ENCODE assay signal across 9 cellular contexts in the genomic region with DNA sequence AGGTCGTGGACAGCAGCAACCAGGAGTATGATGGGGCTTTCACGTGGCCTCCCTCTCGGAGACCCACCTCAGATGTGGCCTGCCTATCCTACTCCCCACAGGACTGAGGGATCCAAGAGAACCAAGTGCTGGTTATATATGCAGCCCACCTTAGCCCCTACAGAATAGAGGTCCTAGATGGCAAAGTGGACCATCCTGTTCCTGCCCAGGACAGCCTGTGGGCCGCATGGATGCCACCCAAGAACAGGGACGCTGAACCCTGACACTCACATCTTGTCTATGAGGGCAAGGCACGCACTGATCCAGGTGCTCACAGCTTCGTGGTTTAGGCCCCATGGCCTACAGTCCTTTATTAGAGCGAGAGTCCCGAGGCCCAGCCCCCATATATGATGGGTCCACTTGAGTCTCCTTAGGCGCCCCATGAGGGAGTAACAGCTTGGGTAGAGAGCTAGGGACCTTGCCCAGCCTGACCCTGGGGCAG. TPM values are rescaled to one million over a fixed set of nuclear protein-coding genes. Genes with fewer than 3 reads are reported as not detected.
DNase-seq lines count a peak whose midpoint lies in the region; ATAC-seq and TF ChIP-seq lines count a peak whose summit lies in the region.
"Had no signal": no experiment of that assay in that cellular context is flagged by ENCODE, and none has a peak within 500 bp of the region (broad histone marks: within the 10 kb centered on the region; RNA-seq: fewer than 3 reads in every experiment).

No MANE protein-coding gene starts in this region.

- H3K4me3 Mint-ChIP-seq in activated T-cell treated with anti-CD3 and anti-CD28 coated beads, Interleukin-2, amount 50 U/mL, for 72 hours = peak overlapping the region; percentile 86 to 87
- peak overlapping the region; percentile 88 for H3K4me3 Mint-ChIP-seq in activated T-helper 2 cell treated with anti-CD3 and anti-CD28 coated beads, Interferon-gamma antibody, Interleukin-2, Interleukin-4, amounts not matched to agents 10 μg/mL and 5 μg/mL and 100 μg/mL, durations not matched to agents 14 hours and 24 hours and 36 hours (ENCODE audit: low read depth)

- in situ Hi-C loops in transverse colon (cut with MboI; ENCODE audit: low pct_ligation_motif_present in 1 of 4, low pct_unique_long_range_greater_than_20kb in 1 of 4, low sequenced_read_pairs in 3 of 4) = no loop called here

- peaks cover 0 to 16% of the 10 kb centered on the region in 2 donors for H3K36me3 ChIP-seq in lung (ENCODE audit: control insufficient read depth in 2 of 2, insufficient read depth in 2 of 2, low read length in 2 of 2)
- H3K36me3 ChIP-seq in transverse colon = peaks cover 0 to 6% (median 0%) of the 10 kb centered on the region in 4 donors

- no peak for TF ChIP-seq CTCF in lung (IDR thresholded peaks at IDR 0.05; ENCODE audit: control extremely low read depth, extremely low read depth)
- no peak for TF ChIP-seq CTCF in transverse colon (IDR thresholded peaks at IDR 0.05)

- no peaks in the 10 kb centered on the region for H3K9me3 ChIP-seq in lung (ENCODE audit: control insufficient read depth in 2 of 2, insufficient read depth in 1 of 2, low read length in 1 of 2)
- H3K9me3 ChIP-seq in transverse colon = no peaks in the 10 kb centered on the region
- H3K9me3 ChIP-seq: colonic mucosa had no signal

- TF ChIP-seq POLR2A in transverse colon (IDR thresholded peaks at IDR 0.05) = no peak
- no peak for TF ChIP-seq POLR2A in erythroblast (IDR thresholded peaks at IDR 0.05; ENCODE audit: low read length)

- H3K27me3 Mint-ChIP-seq in activated T-cell treated with anti-CD3 and anti-CD28 coated beads, Interleukin-2, amount 50 U/mL, for 72 hours (ENCODE audit: low read depth) = no peaks in the 10 kb centered on the region
- no peaks in the 10 kb centered on the region for H3K27me3 Mint-ChIP-seq in activated T-helper 2 cell treated with anti-CD3 and anti-CD28 coated beads, Interferon-gamma antibody, Interleukin-2, Interleukin-4, amounts not matched to agents 10 μg/mL and 5 μg/mL and 100 μg/mL, durations not matched to agents 14 hours and 24 hours and 36 hours (ENCODE audit: low read depth)

- H3K36me3 Mint-ChIP-seq in activated T-cell treated with anti-CD3 and anti-CD28 coated beads, Interleukin-2, amount 50 U/mL, for 72 hours (ENCODE audit: insufficient read depth in 2 of 2) = peaks cover 3 to 5% of the 10 kb centered on the region in 2 donors
- peaks cover 38% of the 10 kb centered on the region for H3K36me3 Mint-ChIP-seq in activated T-helper 2 cell treated with anti-CD3 and anti-CD28 coated beads, Interferon-gamma antibody, Interleukin-2, Interleukin-4, amounts not matched to agents 10 μg/mL and 5 μg/mL and 100 μg/mL, durations not matched to agents 14 hours and 24 hours and 36 hours (ENCODE audit: low read depth)

- H3K27ac Mint-ChIP-seq in activated T-cell treated with anti-CD3 and anti-CD28 coated beads, Interleukin-2, amount 50 U/mL, for 72 hours = peak overlapping the region; percentile 14
- peak overlapping the region; percentile 84 for H3K27ac Mint-ChIP-seq in activated T-helper 2 cell treated with anti-CD3 and anti-CD28 coated beads, Interferon-gamma antibody, Interleukin-2, Interleukin-4, amounts not matched to agents 10 μg/mL and 5 μg/mL and 100 μg/mL, durations not matched to agents 14 hours and 24 hours and 36 hours

- no peak for ATAC-seq in activated T-cell treated with anti-CD3 and anti-CD28 coated beads, Interleukin-2, amount 50 U/mL, for 72 hours (replicated peaks in 1 of 2)
- no peak for ATAC-seq in lung (ENCODE audit: insufficient read depth, low FRiP score)

- H3K27ac ChIP-seq in lung (ENCODE audit: low read depth in 1 of 2, low read length in 1 of 2) = peak overlapping the region; percentile 35 to 78
- H3K27ac ChIP-seq in transverse colon = peak overlapping the region; percentile 48 to 84 (median 80)

- H3K4me1 Mint-ChIP-seq in activated T-cell treated with anti-CD3 and anti-CD28 coated beads, Interleukin-2, amount 50 U/mL, for 72 hours (ENCODE audit: low read depth) = peaks cover 27% of the 10 kb centered on the region
- peaks cover 23% of the 10 kb centered on the region for H3K4me1 Mint-ChIP-seq in activated T-helper 2 cell treated with anti-CD3 and anti-CD28 coated beads, Interferon-gamma antibody, Interleukin-2, Interleukin-4, amounts not matched to agents 10 μg/mL and 5 μg/mL and 100 μg/mL, durations not matched to agents 14 hours and 24 hours and 36 hours (ENCODE audit: low read depth)

- 79 to 85% methylated on average over 10 of the region's 10 CpGs for WGBS in lung, 2 donors
- 75 to 83% methylated on average over 2 to 10 of the region's 10 CpGs for WGBS in transverse colon (ENCODE audit: low coverage in 1 of 2), 2 donors

- H3K4me3 ChIP-seq in lung (no peak overlapping the region), transverse colon (no peak overlapping the region)

- H3K4me1 ChIP-seq in lung (ENCODE audit: control insufficient read depth in 2 of 2, insufficient read depth in 2 of 2, low read length in 2 of 2) (peaks cover 2 to 13% of the 10 kb centered on the region in 2 donors), transverse colon (peaks cover 19 to 36% (median 28%) of the 10 kb centered on the region in 4 donors)

- no peak for TF ChIP-seq EP300 in transverse colon (IDR thresholded peaks at IDR 0.05; ENCODE audit: low read depth)

- intact Hi-C loops in activated T-helper 2 cell treated with anti-CD3 and anti-CD28 coated beads, Interferon-gamma antibody, Interleukin-2, Interleukin-4, amounts not matched to agents 10 μg/mL and 5 μg/mL and 100 μg/mL, durations not matched to agents 14 hours and 24 hours and 36 hours (cut with micrococcal nuclease) = no loop called here
- intact Hi-C loops in transverse colon (cut with DNase I; ENCODE audit: low total_unique reads) = no loop called here

- H3K9me3 Mint-ChIP-seq in activated T-cell treated with anti-CD3 and anti-CD28 coated beads, Interleukin-2, amount 50 U/mL, for 72 hours = no peaks in the 10 kb centered on the region
- H3K9me3 Mint-ChIP-seq in activated T-helper 2 cell treated with anti-CD3 and anti-CD28 coated beads, Interferon-gamma antibody, Interleukin-2, Interleukin-4, amounts not matched to agents 10 μg/mL and 5 μg/mL and 100 μg/mL, durations not matched to agents 14 hours and 24 hours and 36 hours = no peaks in the 10 kb centered on the region

- no peaks in the 10 kb centered on the region for H3K27me3 ChIP-seq in lung (ENCODE audit: control insufficient read depth, insufficient read depth)
- H3K27me3 ChIP-seq in transverse colon = no peaks in the 10 kb centered on the region
- H3K27me3 ChIP-seq: colonic mucosa had no signal

- no peak for DNase-seq in activated T-cell treated with anti-CD3 and anti-CD28 coated beads, Interleukin-2, amount 50 U/mL, for 72 hours
- no peak for DNase-seq in activated T-cell treated with anti-CD3 and anti-CD28 coated beads, Interleukin-2, amount 50 U/mL, for 1 hour
- no peak for DNase-seq in activated T-helper 2 cell treated with anti-CD3 and anti-CD28 coated beads, Interferon-gamma antibody, Interleukin-2, Interleukin-4, amounts not matched to agents 10 μg/mL and 5 μg/mL and 100 μg/mL, durations not matched to agents 14 hours and 24 hours and 36 hours (ENCODE audit: low spot score)
- no peak for DNase-seq in lung (ENCODE audit: low spot score)
- no peak for DNase-seq in transverse colon
- DNase-seq in medulla oblongata (ENCODE audit: extremely low spot score) = no peak
- DNase-seq in erythroblast (lab: John Stamatoyannopoulos, UW) = no peak
- no peak for DNase-seq in DMS153 treated with DMSO at 0.1 percent for 48 hours (lab: John Stamatoyannopoulos, UW; ENCODE audit: unreplicated experiment)

RNA-seq across cellular contexts. Expression of gene SLC27A5, which starts 1.5 kb away (rescaled TPM):
- 10 to 100 TPM; 12.8 to 17.7 TPM for total RNA-seq in activated T-cell treated with anti-CD3 and anti-CD28 coated beads, Interleukin-2, amount 50 U/mL, for 72 hours
- total RNA-seq in activated T-helper 2 cell treated with anti-CD3 and anti-CD28 coated beads, Interferon-gamma antibody, Interleukin-2, Interleukin-4, amounts not matched to agents 10 μg/mL and 5 μg/mL and 100 μg/mL, durations not matched to agents 14 hours and 24 hours and 36 hours = 23.0 and 23.5 TPM in 2 replicates
- total RNA-seq in lung (10 to 100 TPM in 1 of 2 donors, 1 to 10 TPM in 1; 7.9 to 11.3 TPM), transverse colon (1 to 10 TPM in 3 of 4 donors, not detected in 1; 3.3 to 5.0 (median 4.4) TPM)
- polyA plus RNA-seq in lung = 10 to 100 TPM; 14.6 to 19.0 TPM

RNA-seq across cellular contexts. Expression of gene ZBTB45, which starts 6.4 kb away (rescaled TPM):
- total RNA-seq in activated T-cell treated with anti-CD3 and anti-CD28 coated beads, Interleukin-2, amount 50 U/mL, for 72 hours = 10 to 100 TPM; 10.8 to 12.1 TPM
- total RNA-seq in activated T-helper 2 cell treated with anti-CD3 and anti-CD28 coated beads, Interferon-gamma antibody, Interleukin-2, Interleukin-4, amounts not matched to agents 10 μg/mL and 5 μg/mL and 100 μg/mL, durations not matched to agents 14 hours and 24 hours and 36 hours = 16.6 and 17.7 TPM in 2 replicates
- total RNA-seq in lung = 10 to 100 TPM in 1 of 2 donors, 1 to 10 TPM in 1; 6.0 to 20.2 TPM
- polyA plus RNA-seq in lung = 1 to 10 TPM; 7.7 to 9.6 TPM
- 10 to 100 TPM; 12.8 to 24.7 (median 18.1) TPM for total RNA-seq in transverse colon

RNA-seq across cellular contexts. Expression of gene TRIM28, which starts 30.6 kb away (rescaled TPM):
- 100 to 1,000 TPM; 351 to 473 TPM for total RNA-seq in activated T-cell treated with anti-CD3 and anti-CD28 coated beads, Interleukin-2, amount 50 U/mL, for 72 hours
- 658 and 662 TPM in 2 replicates for total RNA-seq in activated T-helper 2 cell treated with anti-CD3 and anti-CD28 coated beads, Interferon-gamma antibody, Interleukin-2, Interleukin-4, amounts not matched to agents 10 μg/mL and 5 μg/mL and 100 μg/mL, durations not matched to agents 14 hours and 24 hours and 36 hours
- total RNA-seq in lung (100 to 1,000 TPM; 171 to 250 TPM), transverse colon (100 to 1,000 TPM; 180 to 694 (median 297) TPM)
- polyA plus RNA-seq in lung = 100 to 1,000 TPM; 175 to 188 TPM

RNA-seq across cellular contexts. Expression of gene ZNF446, which starts 37.1 kb away (rescaled TPM):
- total RNA-seq in activated T-cell treated with anti-CD3 and anti-CD28 coated beads, Interleukin-2, amount 50 U/mL, for 72 hours = 1 to 10 TPM; 8.5 TPM
- 6.6 and 6.9 TPM in 2 replicates for total RNA-seq in activated T-helper 2 cell treated with anti-CD3 and anti-CD28 coated beads, Interferon-gamma antibody, Interleukin-2, Interleukin-4, amounts not matched to agents 10 μg/mL and 5 μg/mL and 100 μg/mL, durations not matched to agents 14 hours and 24 hours and 36 hours
- total RNA-seq in lung (10 to 100 TPM; 12.5 to 12.9 TPM), transverse colon (10 to 100 TPM in 3 of 4 donors, 1 to 10 TPM in 1; 2.8 to 54.6 (median 18.1) TPM)
- polyA plus RNA-seq in lung = 1 to 10 TPM; 8.3 to 9.5 TPM

RNA-seq across cellular contexts. Expression of gene CHMP2A, which starts 41.7 kb away (rescaled TPM):
- 10 to 100 TPM; 80.3 to 91.8 TPM for total RNA-seq in activated T-cell treated with anti-CD3 and anti-CD28 coated beads, Interleukin-2, amount 50 U/mL, for 72 hours
- total RNA-seq in activated T-helper 2 cell treated with anti-CD3 and anti-CD28 coated beads, Interferon-gamma antibody, Interleukin-2, Interleukin-4, amounts not matched to agents 10 μg/mL and 5 μg/mL and 100 μg/mL, durations not matched to agents 14 hours and 24 hours and 36 hours = 102 and 105 TPM in 2 replicates
- total RNA-seq in lung (100 to 1,000 TPM in 1 of 2 donors, 10 to 100 TPM in 1; 87.7 to 156 TPM), transverse colon (100 to 1,000 TPM in 3 of 4 donors, 10 to 100 TPM in 1; 24.7 to 194 (median 141) TPM)
- polyA plus RNA-seq in lung = 100 to 1,000 TPM; 227 to 309 TPM
